16 cellular contexts compared by ENCODE assay signal in genomic region chr2:7061921-7062320, GRCh38.
"Had no signal": no experiment of that assay in that cellular context is flagged by ENCODE, and none has a peak within 500 bp of the region (broad histone marks: within the 10 kb centered on the region; RNA-seq: fewer than 3 reads in every experiment).

No MANE protein-coding gene starts in this region.

- H3K36me3 ChIP-seq: colonic mucosa, suprapubic skin, tibial nerve, upper lobe of right lung had no signal

- DNase-seq: colonic mucosa; dermis blood vessel endothelial cell; foreskin keratinocyte; kidney; left colon; naive thymus-derived CD8-positive, alpha-beta T cell; posterior cingulate gyrus; right cardiac atrium; stimulated activated CD4-positive, alpha-beta T cell treated with anti-CD3 and anti-CD28 coated beads, Interleukin-4, amount 100 ng/mL, for 1 hour; stimulated activated CD8-positive, alpha-beta memory T cell treated with anti-CD3 and anti-CD28 coated beads, Interleukin-4, amount 100 ng/mL, for 48 hours; stimulated activated naive CD8-positive, alpha-beta T cell treated with anti-CD3 and anti-CD28 coated beads, Interleukin-15, Interleukin-2, amounts not matched to agents 100 U/mL and 50 U/mL, for 24 hours; upper lobe of right lung had no signal

- H3K27ac ChIP-seq: colonic mucosa, foreskin keratinocyte, hepatocyte, suprapubic skin, tibial nerve, upper lobe of right lung had no signal

- ATAC-seq: foreskin keratinocyte; left colon; naive thymus-derived CD8-positive, alpha-beta T cell; right cardiac atrium; stimulated activated effector memory CD8-positive, alpha-beta T cell treated with anti-CD3 and anti-CD28 coated beads, Interleukin-12 subunit alpha, Interleukin-12 subunit beta, amount 100 ng/mL, for 72 hours; stimulated activated naive CD8-positive, alpha-beta T cell treated with anti-CD3 and anti-CD28 coated beads, Interleukin-15, Interleukin-2, amounts not matched to agents 100 U/mL and 50 U/mL, for 24 hours; upper lobe of right lung had no signal

- H3K4me3 ChIP-seq: colonic mucosa, hepatocyte, suprapubic skin, tibial nerve, upper lobe of right lung had no signal

- H3K9me3 ChIP-seq: colonic mucosa, suprapubic skin, tibial nerve, upper lobe of right lung had no signal

- H2AFZ ChIP-seq: hepatocyte had no signal

- H3K27me3 ChIP-seq: colonic mucosa, foreskin keratinocyte, hepatocyte, suprapubic skin, tibial nerve, upper lobe of right lung had no signal

- H3K4me2 ChIP-seq: hepatocyte had no signal

- H3K4me1 ChIP-seq: colonic mucosa, foreskin keratinocyte had no signal
